18 cellular contexts compared by ENCODE assay signal in genomic region chr1:183719976-183720497, GRCh38.
DNase-seq lines count a peak whose midpoint lies in the region; TF ChIP-seq lines count a peak whose summit lies in the region.
"Had no signal": no experiment of that assay in that cellular context is flagged by ENCODE, and none has a peak within 500 bp of the region (broad histone marks: within the 10 kb centered on the region; RNA-seq: fewer than 3 reads in every experiment).

No MANE protein-coding gene starts in this region.

- H3K9me3 ChIP-seq in adrenal gland (replicated peaks in 1 of 3) (no peaks in the 10 kb centered on the region), vagina (no peaks in the 10 kb centered on the region), uterus (no peaks in the 10 kb centered on the region), tibial artery (no peaks in the 10 kb centered on the region)
- H3K9me3 ChIP-seq: MG63 had no signal

- TF ChIP-seq POLR2A in adrenal gland (IDR thresholded peaks at IDR 0.05) (no peak), vagina (IDR thresholded peaks at IDR 0.05) (no peak), uterus (IDR thresholded peaks at IDR 0.05) (no peak)

- no peaks in the 10 kb centered on the region for H3K27me3 ChIP-seq in adrenal gland
- no peaks in the 10 kb centered on the region for H3K27me3 ChIP-seq in vagina
- H3K27me3 ChIP-seq in uterus, result no peaks in the 10 kb centered on the region
- no peaks in the 10 kb centered on the region for H3K27me3 ChIP-seq in tibial artery
- H3K27me3 ChIP-seq: MG63 had no signal

- intact Hi-C loops in adrenal gland (cut with DNase I) (no loop called here), vagina (cut with DNase I) (no loop called here), uterus (cut with DNase I; ENCODE audit: low total_unique reads) (no loop called here), tibial artery (cut with DNase I; ENCODE audit: low total_unique reads) (no loop called here)

- TF ChIP-seq CTCF in adrenal gland (IDR thresholded peaks at IDR 0.05) (no peak), vagina (IDR thresholded peaks at IDR 0.05) (no peak), uterus (IDR thresholded peaks at IDR 0.05) (no peak), tibial artery (IDR thresholded peaks at IDR 0.05) (no peak)

- H3K27ac ChIP-seq in adrenal gland, result peak overlapping the region in 3 of 5 donors; percentile 51 to 75 (median 67)
- H3K27ac ChIP-seq in vagina, result peak overlapping the region; percentile 42
- H3K27ac ChIP-seq in uterus, result no peak overlapping the region
- H3K27ac ChIP-seq in tibial artery, result no peak overlapping the region
- H3K27ac ChIP-seq: SK-N-MC had no signal

- DNase-seq in GM03348 (ENCODE audit: low spot score) (peak; percentile 32), adrenal gland (peak in 1 of 7 donors; percentile 11), fibroblast of peridontal ligament (ENCODE audit: extremely low read depth) (peak; percentile 27), vagina (ENCODE audit: extremely low spot score in 2 of 2) (no peak), uterus (no peak), tibial artery (no peak)
- DNase-seq in activated T-cell treated with anti-CD3 and anti-CD28 coated beads, Interleukin-2, amount 50 U/mL, for 1 hour, result no peak
- DNase-seq: C1 segment of cervical spinal cord; CD8-positive, alpha-beta memory T cell; Kasumi-1; MG63; NCI-H1048; NCI-H1436 treated with DMSO at 0.1 percent for 48 hours; NCI-H2029; NCI-H2171; NCI-H446 treated with DMSO at 0.1 percent for 48 hours; SHP77 had no signal

- H3K4me3 ChIP-seq in adrenal gland, result peak overlapping the region in 1 of 4 donors; percentile 10
- no peak overlapping the region for H3K4me3 ChIP-seq in vagina
- H3K4me3 ChIP-seq in uterus, result no peak overlapping the region
- no peak overlapping the region for H3K4me3 ChIP-seq in tibial artery
- H3K4me3 ChIP-seq: MG63, SK-N-MC had no signal

- WGBS in adrenal gland, 4 donors, result 51 to 64% (median 60%) methylated on average over 4 of the region's 4 CpGs

- H3K36me3 ChIP-seq in adrenal gland (replicated peaks in 1 of 2) (no peaks in the 10 kb centered on the region), vagina (no peaks in the 10 kb centered on the region), uterus (no peaks in the 10 kb centered on the region), tibial artery (no peaks in the 10 kb centered on the region)
- H3K36me3 ChIP-seq: MG63 had no signal

- H3K4me1 ChIP-seq in adrenal gland (replicated peaks in 1 of 2) (peaks cover 11 to 12% of the 10 kb centered on the region in 2 donors), vagina (peaks cover 15% of the 10 kb centered on the region), uterus (no peaks in the 10 kb centered on the region), tibial artery (peaks cover 0 to 5% (median 0%) of the 10 kb centered on the region in 4 donors)

Comparison
In these comparisons a context has a peak if more than half of its experiments do, and no peak if none do; other contexts are left out.
1. DNase-seq: peak in GM03348 (single experiment) and fibroblast of peridontal ligament (single experiment); none in vagina (0 of 2), activated T-cell treated with anti-CD3 and anti-CD28 coated beads, Interleukin-2, amount 50 U/mL, for 1 hour (single experiment), uterus (0 of 2) and tibial artery (0 of 2).
2. H3K27ac ChIP-seq: peak in adrenal gland (3 of 5) and vagina (single experiment); none in uterus (0 of 2) and tibial artery (0 of 2).